In the genomic region with DNA sequence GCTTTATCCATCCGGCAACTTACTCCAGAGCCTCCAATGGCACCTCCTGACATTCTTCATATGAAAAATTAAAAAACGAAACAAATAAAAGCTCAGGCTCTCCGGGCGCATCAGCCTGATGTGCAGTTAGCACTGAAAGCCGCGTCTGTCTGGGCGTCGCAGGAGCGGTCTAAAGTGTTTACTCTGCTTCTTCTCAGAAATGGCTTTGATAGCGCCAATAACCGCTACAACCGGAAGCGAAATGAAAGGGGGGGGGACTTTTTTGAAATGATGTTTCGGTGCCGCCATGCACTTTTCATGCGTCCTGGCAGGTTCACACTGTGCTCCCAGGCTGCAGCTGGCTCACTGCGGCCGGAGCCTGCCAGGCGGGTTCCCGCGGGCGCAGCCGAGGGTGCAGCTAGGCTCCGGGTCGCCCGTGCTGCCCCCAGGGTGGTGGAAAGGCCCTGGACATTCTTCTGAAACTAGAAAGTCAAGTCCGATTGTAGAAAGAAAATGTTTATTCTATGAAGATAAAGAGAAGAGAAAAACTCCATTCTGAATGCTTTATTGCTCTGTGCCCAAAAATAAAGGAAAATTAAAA, we compare ENCODE assay signal across 1 cellular context.
TF ChIP-seq lines count a peak whose summit lies in the region.

No MANE protein-coding gene starts in this region.

TF ChIP-seq in K562, 482 proteins besides CTCF, POLR2A, EP300 and RAD21:
- TF ChIP-seq, protein P1, sequence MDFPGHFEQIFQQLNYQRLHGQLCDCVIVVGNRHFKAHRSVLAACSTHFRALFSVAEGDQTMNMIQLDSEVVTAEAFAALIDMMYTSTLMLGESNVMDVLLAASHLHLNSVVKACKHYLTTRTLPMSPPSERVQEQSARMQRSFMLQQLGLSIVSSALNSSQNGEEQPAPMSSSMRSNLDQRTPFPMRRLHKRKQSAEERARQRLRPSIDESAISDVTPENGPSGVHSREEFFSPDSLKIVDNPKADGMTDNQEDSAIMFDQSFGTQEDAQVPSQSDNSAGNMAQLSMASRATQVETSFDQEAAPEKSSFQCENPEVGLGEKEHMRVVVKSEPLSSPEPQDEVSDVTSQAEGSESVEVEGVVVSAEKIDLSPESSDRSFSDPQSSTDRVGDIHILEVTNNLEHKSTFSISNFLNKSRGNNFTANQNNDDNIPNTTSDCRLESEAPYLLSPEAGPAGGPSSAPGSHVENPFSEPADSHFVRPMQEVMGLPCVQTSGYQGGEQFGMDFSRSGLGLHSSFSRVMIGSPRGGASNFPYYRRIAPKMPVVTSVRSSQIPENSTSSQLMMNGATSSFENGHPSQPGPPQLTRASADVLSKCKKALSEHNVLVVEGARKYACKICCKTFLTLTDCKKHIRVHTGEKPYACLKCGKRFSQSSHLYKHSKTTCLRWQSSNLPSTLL (IDR thresholded peaks at IDR 0.05): no peak
- TF ChIP-seq, protein P2, sequence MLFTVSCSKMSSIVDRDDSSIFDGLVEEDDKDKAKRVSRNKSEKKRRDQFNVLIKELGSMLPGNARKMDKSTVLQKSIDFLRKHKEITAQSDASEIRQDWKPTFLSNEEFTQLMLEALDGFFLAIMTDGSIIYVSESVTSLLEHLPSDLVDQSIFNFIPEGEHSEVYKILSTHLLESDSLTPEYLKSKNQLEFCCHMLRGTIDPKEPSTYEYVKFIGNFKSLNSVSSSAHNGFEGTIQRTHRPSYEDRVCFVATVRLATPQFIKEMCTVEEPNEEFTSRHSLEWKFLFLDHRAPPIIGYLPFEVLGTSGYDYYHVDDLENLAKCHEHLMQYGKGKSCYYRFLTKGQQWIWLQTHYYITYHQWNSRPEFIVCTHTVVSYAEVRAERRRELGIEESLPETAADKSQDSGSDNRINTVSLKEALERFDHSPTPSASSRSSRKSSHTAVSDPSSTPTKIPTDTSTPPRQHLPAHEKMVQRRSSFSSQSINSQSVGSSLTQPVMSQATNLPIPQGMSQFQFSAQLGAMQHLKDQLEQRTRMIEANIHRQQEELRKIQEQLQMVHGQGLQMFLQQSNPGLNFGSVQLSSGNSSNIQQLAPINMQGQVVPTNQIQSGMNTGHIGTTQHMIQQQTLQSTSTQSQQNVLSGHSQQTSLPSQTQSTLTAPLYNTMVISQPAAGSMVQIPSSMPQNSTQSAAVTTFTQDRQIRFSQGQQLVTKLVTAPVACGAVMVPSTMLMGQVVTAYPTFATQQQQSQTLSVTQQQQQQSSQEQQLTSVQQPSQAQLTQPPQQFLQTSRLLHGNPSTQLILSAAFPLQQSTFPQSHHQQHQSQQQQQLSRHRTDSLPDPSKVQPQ (CRISPR knock-in tag; IDR thresholded peaks at IDR 0.05; ENCODE audit: borderline replicate concordance): no peak
- TF ChIP-seq CCNT2 (IDR thresholded peaks at IDR 0.05; ENCODE audit: borderline replicate concordance, extremely low read depth, insufficient read length, low read depth, low read length): no peak
- no peak for TF ChIP-seq C11orf30 (IDR thresholded peaks at IDR 0.05; ENCODE audit: low read depth)
- TF ChIP-seq NR2C2 (CRISPR knock-in tag; IDR thresholded peaks at IDR 0.05): no peak
- TF ChIP-seq NR2C2 (tag; IDR thresholded peaks at IDR 0.05): no peak
- no peak for TF ChIP-seq CEBPG (CRISPR knock-in tag; IDR thresholded peaks at IDR 0.05)
- TF ChIP-seq CEBPG (tag; conservative IDR thresholded peaks at IDR 0.05 in 1 of 2, IDR thresholded peaks at IDR 0.05 in 1 of 2): no peak
- no peak for TF ChIP-seq KAT7 (CRISPR knock-in tag; IDR thresholded peaks at IDR 0.05; ENCODE audit: borderline replicate concordance)
- TF ChIP-seq ZNF23 (CRISPR knock-in tag; IDR thresholded peaks at IDR 0.05): no peak
- no peak for TF ChIP-seq CREB1 (IDR thresholded peaks at IDR 0.05)
- no peak for TF ChIP-seq CREB1 (CRISPR knock-in tag; IDR thresholded peaks at IDR 0.05)
- TF ChIP-seq ZNF583 (CRISPR knock-in tag; IDR thresholded peaks at IDR 0.05): no peak
- no peak for TF ChIP-seq NONO (IDR thresholded peaks at IDR 0.05; ENCODE audit: low read depth in 2 of 2, low read length in 1 of 2)
- TF ChIP-seq ZNF324 (CRISPR knock-in tag; IDR thresholded peaks at IDR 0.05): no peak
- no peak for TF ChIP-seq NELFE (IDR thresholded peaks at IDR 0.05; ENCODE audit: insufficient read depth, insufficient read length)
- no peak for TF ChIP-seq ZSCAN32 (CRISPR knock-in tag; IDR thresholded peaks at IDR 0.05)
- no peak for TF ChIP-seq PRPF4 (IDR thresholded peaks at IDR 0.05; ENCODE audit: insufficient read depth, low read depth, low read length, poor library complexity, severe bottlenecking)
- TF ChIP-seq, protein P3, sequence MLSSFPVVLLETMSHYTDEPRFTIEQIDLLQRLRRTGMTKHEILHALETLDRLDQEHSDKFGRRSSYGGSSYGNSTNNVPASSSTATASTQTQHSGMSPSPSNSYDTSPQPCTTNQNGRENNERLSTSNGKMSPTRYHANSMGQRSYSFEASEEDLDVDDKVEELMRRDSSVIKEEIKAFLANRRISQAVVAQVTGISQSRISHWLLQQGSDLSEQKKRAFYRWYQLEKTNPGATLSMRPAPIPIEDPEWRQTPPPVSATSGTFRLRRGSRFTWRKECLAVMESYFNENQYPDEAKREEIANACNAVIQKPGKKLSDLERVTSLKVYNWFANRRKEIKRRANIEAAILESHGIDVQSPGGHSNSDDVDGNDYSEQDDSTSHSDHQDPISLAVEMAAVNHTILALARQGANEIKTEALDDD (IDR thresholded peaks at IDR 0.05): no peak
- no peak for TF ChIP-seq GABPB1 (CRISPR knock-in tag; IDR thresholded peaks at IDR 0.05)
- TF ChIP-seq MTF1 (CRISPR knock-in tag; IDR thresholded peaks at IDR 0.05; ENCODE audit: borderline replicate concordance): no peak
- TF ChIP-seq, protein P4, sequence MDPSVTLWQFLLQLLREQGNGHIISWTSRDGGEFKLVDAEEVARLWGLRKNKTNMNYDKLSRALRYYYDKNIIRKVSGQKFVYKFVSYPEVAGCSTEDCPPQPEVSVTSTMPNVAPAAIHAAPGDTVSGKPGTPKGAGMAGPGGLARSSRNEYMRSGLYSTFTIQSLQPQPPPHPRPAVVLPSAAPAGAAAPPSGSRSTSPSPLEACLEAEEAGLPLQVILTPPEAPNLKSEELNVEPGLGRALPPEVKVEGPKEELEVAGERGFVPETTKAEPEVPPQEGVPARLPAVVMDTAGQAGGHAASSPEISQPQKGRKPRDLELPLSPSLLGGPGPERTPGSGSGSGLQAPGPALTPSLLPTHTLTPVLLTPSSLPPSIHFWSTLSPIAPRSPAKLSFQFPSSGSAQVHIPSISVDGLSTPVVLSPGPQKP (CRISPR knock-in tag; IDR thresholded peaks at IDR 0.05): no peak
- TF ChIP-seq ARHGAP35 (IDR thresholded peaks at IDR 0.05; ENCODE audit: partially characterized antibody): no peak
